17 cellular contexts compared by ENCODE assay signal in genomic region chr11:118016094-118016493, GRCh38. TPM values are rescaled to one million over a fixed set of nuclear protein-coding genes. Genes with fewer than 3 reads are reported as not detected.
DNase-seq lines count a peak whose midpoint lies in the region; ATAC-seq and TF ChIP-seq lines count a peak whose summit lies in the region.
"Had no signal": no experiment of that assay in that cellular context is flagged by ENCODE, and none has a peak within 500 bp of the region (broad histone marks: within the 10 kb centered on the region; RNA-seq: fewer than 3 reads in every experiment).

No MANE protein-coding gene starts in this region.

- peaks cover 22% of the 10 kb centered on the region for H3K36me3 Mint-ChIP-seq in CD4-positive, alpha-beta T cell (ENCODE audit: low read depth)
- peaks cover 4% of the 10 kb centered on the region for H3K36me3 Mint-ChIP-seq in T-helper 17 cell (ENCODE audit: low read depth)

- TF ChIP-seq POLR2A in GM18505 (IDR thresholded peaks at IDR 0.05; ENCODE audit: borderline replicate concordance, extremely low read depth, insufficient read depth, insufficient read length) = no peak

- H3K36me3 ChIP-seq in mucosa of descending colon (ENCODE audit: low read depth) = no peaks in the 10 kb centered on the region
- H3K36me3 ChIP-seq: breast epithelium, pancreas had no signal

- H3K27me3 Mint-ChIP-seq in CD4-positive, alpha-beta T cell = no peaks in the 10 kb centered on the region
- no peaks in the 10 kb centered on the region for H3K27me3 Mint-ChIP-seq in T-helper 17 cell

- in situ Hi-C loops in KBM-7 (cut with MboI; ENCODE audit: low pct_unique_long_range_greater_than_20kb, low sequenced_read_pairs) = no loop called here
- in situ Hi-C loops in GM13977 (cut with MboI; ENCODE audit: low pct_unique_long_range_greater_than_20kb, low sequenced_read_pairs, unreplicated experiment) = no loop called here

- no peak for TF ChIP-seq CTCF in CD4-positive, alpha-beta T cell (IDR thresholded peaks at IDR 0.05)
- TF ChIP-seq CTCF in mucosa of descending colon (IDR thresholded peaks at IDR 0.05) (no peak), GM13977 (IDR thresholded peaks at IDR 0.05; ENCODE audit: extremely low read depth, insufficient read depth, missing control alignments) (no peak)

- intact Hi-C loops in CD4-positive, alpha-beta T cell (cut with DNase I, micrococcal nuclease) = no loop called here
- intact Hi-C loops in mucosa of descending colon (cut with DNase I, micrococcal nuclease) = no loop called here

- CTCF ChIA-PET in CD4-positive, alpha-beta T cell (lab: Charles Lee) = interaction anchor here (1.2 kb wide), 1 partner anchor 37 kb away, joined by 5 read pairs; no protein-coding TSS in a partner anchor

- peaks cover 57% of the 10 kb centered on the region for H3K4me1 Mint-ChIP-seq in CD4-positive, alpha-beta T cell (ENCODE audit: low read depth)
- peaks cover 28% of the 10 kb centered on the region for H3K4me1 Mint-ChIP-seq in T-helper 17 cell

- peak overlapping the region; percentile 63 for H3K4me3 Mint-ChIP-seq in CD4-positive, alpha-beta T cell
- H3K4me3 Mint-ChIP-seq in T-helper 17 cell = no peak overlapping the region

- H3K27me3 ChIP-seq in CD4-positive, alpha-beta T cell (ENCODE audit: control insufficient read depth, insufficient read depth, low read length) = no peaks in the 10 kb centered on the region
- H3K27me3 ChIP-seq: breast epithelium, dorsolateral prefrontal cortex, pancreas had no signal

- H3K9me3 ChIP-seq in CD4-positive, alpha-beta T cell (ENCODE audit: control insufficient read depth, low read length) = peaks cover 13% of the 10 kb centered on the region
- peaks cover 6% of the 10 kb centered on the region for H3K9me3 ChIP-seq in T-helper 17 cell (ENCODE audit: control insufficient read depth, low read length, poor library complexity, severe bottlenecking)
- H3K9me3 ChIP-seq in mucosa of descending colon = peaks cover 3% of the 10 kb centered on the region
- H3K9me3 ChIP-seq: breast epithelium, pancreas had no signal

- no peaks in the 10 kb centered on the region for H3K4me1 ChIP-seq in mucosa of descending colon (ENCODE audit: low read depth)
- H3K4me1 ChIP-seq: breast epithelium, pancreas had no signal

- POLR2A ChIA-PET in CD4-positive, alpha-beta T cell (lab: Charles Lee) = interaction anchor here (0.6 to 2.0 kb wide), 10 partner anchors 9 to 65 kb away, joined by 3 to 10 read pairs (median 6); partner anchors contain the start of gene IL10RA

- no peak for ATAC-seq in CD4-positive, alpha-beta T cell (ENCODE audit: poor library complexity)
- ATAC-seq in T-helper 17 cell (no peak), mucosa of descending colon (peak; percentile 14), GM18505 (IDR thresholded peaks at IDR 0.05; ENCODE audit: unreplicated experiment) (no peak)
- ATAC-seq: esophagus mucosa, pancreas had no signal

- peak overlapping the region; percentile 42 for H3K27ac Mint-ChIP-seq in CD4-positive, alpha-beta T cell
- peak overlapping the region; percentile 85 for H3K27ac Mint-ChIP-seq in T-helper 17 cell

- no peak for DNase-seq in CD4-positive, alpha-beta T cell
- peak; percentile 36 for DNase-seq in KBM-7
- DNase-seq in T-helper 17 cell = no peak
- DNase-seq in mucosa of descending colon = no peak
- DNase-seq in SKM-1 treated with dmso at 0.1 percent for 144 hours (lab: John Stamatoyannopoulos, UW; ENCODE audit: unreplicated experiment) = no peak
- DNase-seq in GM13977 (ENCODE audit: low spot score) = no peak
- DNase-seq: AML-193; dorsolateral prefrontal cortex; IMR-90; NCI-H1105; NCI-H2107; NCI-H774; pancreas; stimulated activated CD4-positive, alpha-beta T cell treated with anti-CD3 and anti-CD28 coated beads, Interleukin-2, amount 100 ng/mL, for 48 hours had no signal

- peaks cover 24% of the 10 kb centered on the region for H3K9me3 Mint-ChIP-seq in CD4-positive, alpha-beta T cell

- H3K27ac ChIP-seq in CD4-positive, alpha-beta T cell (ENCODE audit: low read depth, low read length) = no peak overlapping the region
- H3K27ac ChIP-seq: breast epithelium, dorsolateral prefrontal cortex, pancreas had no signal

- H3K4me3 ChIP-seq in mucosa of descending colon = no peak overlapping the region
- H3K4me3 ChIP-seq: breast epithelium, dorsolateral prefrontal cortex, pancreas had no signal

RNA-seq across cellular contexts. Expression of gene IL10RA, which starts 29.9 kb away (rescaled TPM):
- 100 to 1,000 TPM; 193 to 203 TPM for total RNA-seq in CD4-positive, alpha-beta T cell
- 100 to 1,000 TPM; 262 to 274 TPM for total RNA-seq in T-helper 17 cell
- 10 to 100 TPM in 2 of 3 donors, 1 to 10 TPM in 1; 9.3 to 25.9 (median 12.5) TPM for total RNA-seq in mucosa of descending colon
- total RNA-seq: IMR-90 had no signal

Comparison
In these comparisons a context has a peak if more than half of its experiments do, and no peak if none do; other contexts are left out.
1. RNA of gene IL10RA, which starts 29.9 kb away (total RNA-seq): 262 to 274 TPM in T-helper 17 cell and 193 to 203 TPM in CD4-positive, alpha-beta T cell; 9.3 to 25.9 TPM in mucosa of descending colon; every median in the first group is over 4 times any median in the second.